In the genomic region with DNA sequence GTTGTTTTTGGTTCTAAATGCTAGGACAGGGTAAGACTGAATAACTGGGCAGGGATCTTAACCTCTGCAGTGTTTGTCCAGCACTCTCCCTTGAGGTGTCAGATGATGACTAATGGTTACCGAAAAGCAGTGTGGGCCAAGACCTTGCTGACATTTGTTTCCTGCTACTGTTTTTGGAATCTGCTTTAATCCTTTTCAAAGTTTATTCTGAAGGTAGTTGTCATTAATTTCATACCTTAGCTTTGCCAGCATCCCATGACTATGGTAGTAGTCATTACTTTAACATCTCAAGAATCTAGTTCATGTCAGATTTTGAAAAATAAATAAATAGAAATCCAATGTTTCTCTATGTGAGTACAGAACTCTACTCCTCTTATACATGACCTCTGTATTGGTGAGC, we compare ENCODE assay signal across 13 cellular contexts.
DNase-seq lines count a peak whose midpoint lies in the region; ATAC-seq and TF ChIP-seq lines count a peak whose summit lies in the region.
"Had no signal": no experiment of that assay in that cellular context is flagged by ENCODE, and none has a peak within 500 bp of the region (broad histone marks: within the 10 kb centered on the region; RNA-seq: fewer than 3 reads in every experiment).

No MANE protein-coding gene starts in this region.

- H3K9ac ChIP-seq in H9 (ENCODE audit: extremely low read depth, insufficient read length, low read length): no peak overlapping the region

- H2BK12ac ChIP-seq in H9 (ENCODE audit: insufficient read length, low read depth, low read length): no peak overlapping the region

- POLR2A ChIA-PET in naive thymus-derived CD8-positive, alpha-beta T cell (lab: Charles Lee): no interaction called here

- TF ChIP-seq CTCF in H9 (conservative IDR thresholded peaks at IDR 0.05) (no peak), fibroblast of the aortic adventitia (IDR thresholded peaks at IDR 0.05; ENCODE audit: insufficient read depth, low read length) (no peak)

- H3K4me2 ChIP-seq in H9 (ENCODE audit: insufficient read depth, insufficient read length, low read length): no peak overlapping the region

- no peak overlapping the region for H3K18ac ChIP-seq in H9 (ENCODE audit: insufficient read length, low read depth, low read length)

- H3K4me3 Mint-ChIP-seq in H9: no peak overlapping the region
- H3K4me3 Mint-ChIP-seq in naive thymus-derived CD8-positive, alpha-beta T cell: no peak overlapping the region
- H3K4me3 Mint-ChIP-seq: activated T-helper 17 cell treated with anti-CD3 and anti-CD28 coated beads, Interleukin-2, amount 50 U/mL, for 72 hours had no signal

- no peaks in the 10 kb centered on the region for H3K36me3 Mint-ChIP-seq in H9 (ENCODE audit: insufficient read depth in 1 of 3, low read depth in 3 of 3)
- no peaks in the 10 kb centered on the region for H3K36me3 Mint-ChIP-seq in naive thymus-derived CD8-positive, alpha-beta T cell

- H3K4ac ChIP-seq in H9 (ENCODE audit: low read depth, low read length): no peak overlapping the region

- H3K4me1 ChIP-seq in H9 (ENCODE audit: insufficient read depth, low read length): no peaks in the 10 kb centered on the region; the same call in 1 of the 2 replicates

- no peaks in the 10 kb centered on the region for H3K27me3 ChIP-seq in H9 (ENCODE audit: insufficient read depth, low read length)
- H3K27me3 ChIP-seq: upper lobe of left lung had no signal

- H3T11ph ChIP-seq in H9 (ENCODE audit: low read length): no peak overlapping the region

- no peak overlapping the region for H3K4me3 ChIP-seq in fibroblast of the aortic adventitia (ENCODE audit: low read depth, low read length)
- no peak overlapping the region for H3K4me3 ChIP-seq in skeletal muscle cell (ENCODE audit: low read depth, low read length)
- H3K4me3 ChIP-seq: upper lobe of left lung had no signal

- no peak overlapping the region for H2BK20ac ChIP-seq in H9 (ENCODE audit: low read depth, low read length, poor library complexity, severe bottlenecking)

- H2BK120ac ChIP-seq in H9 (ENCODE audit: low read depth, low read length, poor library complexity, severe bottlenecking): no peak overlapping the region

- H3K27me3 Mint-ChIP-seq in H9 (ENCODE audit: low read depth): no peaks in the 10 kb centered on the region
- H3K27me3 Mint-ChIP-seq in naive thymus-derived CD8-positive, alpha-beta T cell: peaks cover 4 to 18% (median 7%) of the 10 kb centered on the region in 5 donors

- no peaks in the 10 kb centered on the region for H4K20me1 ChIP-seq in H9 (ENCODE audit: control insufficient read depth, insufficient read depth, insufficient read length)

- H3K14ac ChIP-seq in H9 (ENCODE audit: insufficient read depth, low read length): no peak overlapping the region

- peak overlapping the region; percentile 79 for H2BK5ac ChIP-seq in H9 (ENCODE audit: insufficient read length, low read length)

- no peak overlapping the region for H3K27ac Mint-ChIP-seq in H9
- no peak overlapping the region for H3K27ac Mint-ChIP-seq in naive thymus-derived CD8-positive, alpha-beta T cell
- H3K27ac Mint-ChIP-seq: activated T-helper 17 cell treated with anti-CD3 and anti-CD28 coated beads, Interleukin-2, amount 50 U/mL, for 72 hours had no signal

- no peak for DNase-seq in H9
- DNase-seq in fibroblast of the aortic adventitia (ENCODE audit: low read depth): peak; percentile 83
- peak; percentile 73 for DNase-seq in skeletal muscle cell (ENCODE audit: low read depth)
- DNase-seq in naive thymus-derived CD8-positive, alpha-beta T cell: no peak
- no peak for DNase-seq in hippocampal formation (lab: John Stamatoyannopoulos, UW)
- DNase-seq in ecto neural progenitor cell (ENCODE audit: low spot score): no peak
- DNase-seq: effector CD8-positive, alpha-beta T cell; GF-D8; stimulated activated CD4-positive, alpha-beta T cell treated with anti-CD3 and anti-CD28 coated beads, Interleukin-1b, Interleukin-23, amount 100 ng/mL, for 48 hours; upper lobe of left lung had no signal

- H3K79me1 ChIP-seq in H9 (ENCODE audit: insufficient read depth, low read depth, low read length, poor library complexity, severe bottlenecking): no peaks in the 10 kb centered on the region

- no peak overlapping the region for H4K91ac ChIP-seq in H9 (ENCODE audit: insufficient read length, low read depth, low read length)

- no peak overlapping the region for H4K5ac ChIP-seq in H9 (ENCODE audit: insufficient read length, low read depth, low read length)

- no peak overlapping the region for H4K8ac ChIP-seq in H9 (replicated peaks; ENCODE audit: insufficient read length, low read depth, low read length)

- no peaks in the 10 kb centered on the region for H3K79me2 ChIP-seq in H9 (ENCODE audit: insufficient read depth, low read length)

- H2AK5ac ChIP-seq in H9 (ENCODE audit: insufficient read length, low read length): peak overlapping the region; percentile 65

- no peaks in the 10 kb centered on the region for H3K9me3 ChIP-seq in H9 (ENCODE audit: control insufficient read depth, low read depth, low read length)
- H3K9me3 ChIP-seq: upper lobe of left lung had no signal

- no peak overlapping the region for H2BK15ac ChIP-seq in H9 (ENCODE audit: low read depth, low read length)

- no peaks in the 10 kb centered on the region for H3K9me3 Mint-ChIP-seq in H9
- H3K9me3 Mint-ChIP-seq in naive thymus-derived CD8-positive, alpha-beta T cell: no peaks in the 10 kb centered on the region
- H3K9me3 Mint-ChIP-seq: activated T-helper 17 cell treated with anti-CD3 and anti-CD28 coated beads, Interleukin-2, amount 50 U/mL, for 72 hours had no signal

- H3K27ac ChIP-seq in H9 (ENCODE audit: insufficient read length, low read depth, low read length): no peak overlapping the region

- H2AFZ ChIP-seq in H9 (ENCODE audit: low read length): no peak overlapping the region

- no peaks in the 10 kb centered on the region for H3K23me2 ChIP-seq in H9 (ENCODE audit: insufficient read length, low read depth, low read length, poor library complexity, severe bottlenecking)

- no peak overlapping the region for H3K56ac ChIP-seq in H9 (ENCODE audit: insufficient read length, low read depth, low read length)

- H3K4me1 Mint-ChIP-seq in H9: peaks cover 25 to 46% of the 10 kb centered on the region in 2 experiments
- no peaks in the 10 kb centered on the region for H3K4me1 Mint-ChIP-seq in naive thymus-derived CD8-positive, alpha-beta T cell
- H3K4me1 Mint-ChIP-seq: activated T-helper 17 cell treated with anti-CD3 and anti-CD28 coated beads, Interleukin-2, amount 50 U/mL, for 72 hours had no signal

- no CpG with 5 or more reads among the region's 1 CpG for WGBS in H9 (ENCODE audit: extremely low coverage, insufficient read length, low lambda C conversion rate)

- ATAC-seq in SK-N-SH treated with all-trans-retinoic acid at 6 μM for 48 hours: peak; percentile 82
- no peak for ATAC-seq in naive thymus-derived CD8-positive, alpha-beta T cell
- no peak for ATAC-seq in GM19023 (IDR thresholded peaks at IDR 0.05; ENCODE audit: unreplicated experiment)
- ATAC-seq: activated T-helper 17 cell treated with anti-CD3 and anti-CD28 coated beads, Interleukin-2, amount 50 U/mL, for 72 hours had no signal

- no peak overlapping the region for H3K23ac ChIP-seq in H9 (ENCODE audit: insufficient read length, low read depth, low read length)

TF ChIP-seq in SK-N-SH treated with all-trans-retinoic acid at 6 μM for 48 hours, 23 proteins besides CTCF, POLR2A, EP300 and RAD21 (continues in another document):
- no peak for TF ChIP-seq ZFP3 (CRISPR knock-in tag; IDR thresholded peaks at IDR 0.05)
- no peak for TF ChIP-seq BACH2 (CRISPR knock-in tag; IDR thresholded peaks at IDR 0.05; ENCODE audit: borderline replicate concordance)
- no peak for TF ChIP-seq ARNTL (CRISPR knock-in tag; IDR thresholded peaks at IDR 0.05; ENCODE audit: borderline replicate concordance, low read depth)
- TF ChIP-seq, protein P1, sequence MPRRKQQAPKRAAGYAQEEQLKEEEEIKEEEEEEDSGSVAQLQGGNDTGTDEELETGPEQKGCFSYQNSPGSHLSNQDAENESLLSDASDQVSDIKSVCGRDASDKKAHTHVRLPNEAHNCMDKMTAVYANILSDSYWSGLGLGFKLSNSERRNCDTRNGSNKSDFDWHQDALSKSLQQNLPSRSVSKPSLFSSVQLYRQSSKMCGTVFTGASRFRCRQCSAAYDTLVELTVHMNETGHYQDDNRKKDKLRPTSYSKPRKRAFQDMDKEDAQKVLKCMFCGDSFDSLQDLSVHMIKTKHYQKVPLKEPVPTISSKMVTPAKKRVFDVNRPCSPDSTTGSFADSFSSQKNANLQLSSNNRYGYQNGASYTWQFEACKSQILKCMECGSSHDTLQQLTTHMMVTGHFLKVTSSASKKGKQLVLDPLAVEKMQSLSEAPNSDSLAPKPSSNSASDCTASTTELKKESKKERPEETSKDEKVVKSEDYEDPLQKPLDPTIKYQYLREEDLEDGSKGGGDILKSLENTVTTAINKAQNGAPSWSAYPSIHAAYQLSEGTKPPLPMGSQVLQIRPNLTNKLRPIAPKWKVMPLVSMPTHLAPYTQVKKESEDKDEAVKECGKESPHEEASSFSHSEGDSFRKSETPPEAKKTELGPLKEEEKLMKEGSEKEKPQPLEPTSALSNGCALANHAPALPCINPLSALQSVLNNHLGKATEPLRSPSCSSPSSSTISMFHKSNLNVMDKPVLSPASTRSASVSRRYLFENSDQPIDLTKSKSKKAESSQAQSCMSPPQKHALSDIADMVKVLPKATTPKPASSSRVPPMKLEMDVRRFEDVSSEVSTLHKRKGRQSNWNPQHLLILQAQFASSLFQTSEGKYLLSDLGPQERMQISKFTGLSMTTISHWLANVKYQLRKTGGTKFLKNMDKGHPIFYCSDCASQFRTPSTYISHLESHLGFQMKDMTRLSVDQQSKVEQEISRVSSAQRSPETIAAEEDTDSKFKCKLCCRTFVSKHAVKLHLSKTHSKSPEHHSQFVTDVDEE (CRISPR knock-in tag; IDR thresholded peaks at IDR 0.05): no peak
- no peak for TF ChIP-seq TCF4 (CRISPR knock-in tag; IDR thresholded peaks at IDR 0.05; ENCODE audit: borderline replicate concordance)
- TF ChIP-seq GLIS3 (CRISPR knock-in tag; IDR thresholded peaks at IDR 0.05): no peak
- TF ChIP-seq TOX (CRISPR knock-in tag; IDR thresholded peaks at IDR 0.05; ENCODE audit: borderline replicate concordance): no peak
- TF ChIP-seq ZC3H10 (CRISPR knock-in tag; IDR thresholded peaks at IDR 0.05): no peak
- TF ChIP-seq, protein P2, sequence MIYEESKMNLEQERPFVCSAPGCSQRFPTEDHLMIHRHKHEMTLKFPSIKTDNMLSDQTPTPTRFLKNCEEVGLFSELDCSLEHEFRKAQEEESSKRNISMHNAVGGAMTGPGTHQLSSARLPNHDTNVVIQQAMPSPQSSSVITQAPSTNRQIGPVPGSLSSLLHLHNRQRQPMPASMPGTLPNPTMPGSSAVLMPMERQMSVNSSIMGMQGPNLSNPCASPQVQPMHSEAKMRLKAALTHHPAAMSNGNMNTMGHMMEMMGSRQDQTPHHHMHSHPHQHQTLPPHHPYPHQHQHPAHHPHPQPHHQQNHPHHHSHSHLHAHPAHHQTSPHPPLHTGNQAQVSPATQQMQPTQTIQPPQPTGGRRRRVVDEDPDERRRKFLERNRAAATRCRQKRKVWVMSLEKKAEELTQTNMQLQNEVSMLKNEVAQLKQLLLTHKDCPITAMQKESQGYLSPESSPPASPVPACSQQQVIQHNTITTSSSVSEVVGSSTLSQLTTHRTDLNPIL (CRISPR knock-in tag; IDR thresholded peaks at IDR 0.05; ENCODE audit: low read depth): no peak
- TF ChIP-seq SNAI2 (CRISPR knock-in tag; IDR thresholded peaks at IDR 0.05): no peak
- no peak for TF ChIP-seq OSR1 (CRISPR knock-in tag; IDR thresholded peaks at IDR 0.05)

Comparison
In these comparisons a context has a peak if more than half of its experiments do, and no peak if none do; other contexts are left out.
1. DNase-seq: peak in fibroblast of the aortic adventitia (single experiment) and skeletal muscle cell (single experiment); none in H9 (single experiment), naive thymus-derived CD8-positive, alpha-beta T cell (0 of 10), hippocampal formation (0 of 2) and ecto neural progenitor cell (single experiment).